Comparison of ENCODE assay signal across 9 cellular contexts in the genomic region with DNA sequence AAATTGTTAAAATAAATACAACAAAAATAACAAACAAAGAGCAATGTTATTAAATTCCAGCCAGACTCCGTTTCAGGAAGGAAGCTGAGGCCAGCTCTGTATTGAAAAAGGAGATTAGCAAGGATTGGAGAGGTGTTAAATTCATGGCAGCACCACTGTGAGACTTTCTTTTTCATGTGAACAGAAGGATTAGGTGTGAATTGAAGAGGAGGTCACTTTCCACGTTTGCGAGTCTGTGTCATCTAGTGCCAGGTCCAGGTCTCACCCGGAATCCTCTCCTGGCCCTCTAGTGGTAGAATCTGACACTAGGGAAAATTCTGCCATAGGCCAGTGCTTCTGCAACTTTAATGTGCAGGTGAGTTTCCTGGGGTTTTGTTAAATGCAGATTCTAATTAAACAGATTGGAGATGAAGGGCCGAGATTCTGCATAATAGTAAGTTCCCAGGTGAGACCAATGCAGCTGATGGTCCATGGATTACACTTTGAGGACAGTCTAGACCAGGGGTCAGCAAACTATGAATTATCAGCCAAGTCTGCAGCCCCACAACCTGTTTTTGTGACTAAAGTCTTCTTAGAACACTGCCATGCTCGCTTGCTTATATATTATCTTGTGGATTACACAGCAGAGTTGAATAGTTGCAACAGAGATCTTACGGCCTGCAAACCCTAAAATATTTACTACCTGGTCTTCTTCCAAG. TPM values are rescaled to one million over a fixed set of nuclear protein-coding genes. Genes with fewer than 3 reads are reported as not detected.
DNase-seq lines count a peak whose midpoint lies in the region; ATAC-seq and TF ChIP-seq lines count a peak whose summit lies in the region.
"Had no signal": no experiment of that assay in that cellular context is flagged by ENCODE, and none has a peak within 500 bp of the region (broad histone marks: within the 10 kb centered on the region; RNA-seq: fewer than 3 reads in every experiment).

No MANE protein-coding gene starts in this region.

- H3K4me3 ChIP-seq in Karpas-422 (ENCODE audit: low read length) (no peak overlapping the region), adrenal gland (no peak overlapping the region), hepatocyte (no peak overlapping the region), stomach (no peak overlapping the region)

- DNase-seq in Right ventricle myocardium superior: no peak
- DNase-seq in cardiac septum (ENCODE audit: low spot score): no peak
- DNase-seq in Karpas-422: peak; percentile 72
- peak; percentile 30 to 65 (median 35) for DNase-seq in adrenal gland
- DNase-seq in hepatocyte (ENCODE audit: low spot score): peak; percentile 66
- peak; percentile 28 for DNase-seq in stomach
- DNase-seq: activated naive CD8-positive, alpha-beta T cell treated with anti-CD3 and anti-CD28 coated beads, Interleukin-2, amount 10 ng/mL, durations not matched to agents 7 days and 5 days had no signal

- TF ChIP-seq EP300 in stomach (IDR thresholded peaks at IDR 0.05): no peak

- no peaks in the 10 kb centered on the region for H3K9me2 ChIP-seq in Karpas-422 (replicated peaks; ENCODE audit: insufficient read depth, low read length)
- H3K9me2 ChIP-seq in hepatocyte (replicated peaks; ENCODE audit: insufficient read depth): no peaks in the 10 kb centered on the region

- H3K4me2 ChIP-seq in Karpas-422 (ENCODE audit: low read depth, low read length, poor library complexity, severe bottlenecking) (no peak overlapping the region), hepatocyte (peak overlapping the region; percentile 15)

- H3K4me1 ChIP-seq in Karpas-422 (ENCODE audit: low read length) (no peaks in the 10 kb centered on the region), adrenal gland (replicated peaks in 1 of 2) (peaks cover 0 to 5% of the 10 kb centered on the region in 2 donors), hepatocyte (ENCODE audit: insufficient read depth) (no peaks in the 10 kb centered on the region), stomach (peaks cover 0 to 10% (median 4%) of the 10 kb centered on the region in 4 donors)

- no peaks in the 10 kb centered on the region for H3K9me3 ChIP-seq in Karpas-422 (ENCODE audit: low read length)
- no peaks in the 10 kb centered on the region for H3K9me3 ChIP-seq in adrenal gland (replicated peaks in 1 of 3)
- no peaks in the 10 kb centered on the region for H3K9me3 ChIP-seq in hepatocyte (ENCODE audit: low read depth)
- H3K9me3 ChIP-seq in stomach: no peaks in the 10 kb centered on the region

- no peak overlapping the region for H3K9ac ChIP-seq in Karpas-422 (ENCODE audit: low read length)

- ATAC-seq in Right ventricle myocardium superior (ENCODE audit: poor library complexity) (peak; percentile 74), HG03432 (IDR thresholded peaks at IDR 0.05; ENCODE audit: unreplicated experiment) (no peak), GM18517 (IDR thresholded peaks at IDR 0.05; ENCODE audit: unreplicated experiment) (no peak)

- TF ChIP-seq POLR2A in adrenal gland (IDR thresholded peaks at IDR 0.05): no peak
- TF ChIP-seq POLR2A in stomach (IDR thresholded peaks at IDR 0.05): no peak

- TF ChIP-seq CTCF in adrenal gland (IDR thresholded peaks at IDR 0.05) (peak; percentile 51 to 78 (median 62)), hepatocyte (IDR thresholded peaks at IDR 0.05; ENCODE audit: poor library complexity) (peak; percentile 79), stomach (IDR thresholded peaks at IDR 0.05) (peak in 5 of 7 experiments; percentile 5 to 76 (median 51))

- H3K79me2 ChIP-seq in Karpas-422 (ENCODE audit: low read length): no peaks in the 10 kb centered on the region
- H3K79me2 ChIP-seq in hepatocyte: no peaks in the 10 kb centered on the region

- intact Hi-C loops in Right ventricle myocardium superior (cut with DNase I) (no loop called here), cardiac septum (cut with DNase I) (loop anchor here (5.0 kb wide), 1 partner anchor 36 kb away; no protein-coding TSS in a partner anchor), adrenal gland (cut with DNase I) (no loop called here), stomach (cut with DNase I; ENCODE audit: low total_unique reads) (no loop called here)

- no peaks in the 10 kb centered on the region for H4K20me1 ChIP-seq in Karpas-422 (ENCODE audit: insufficient read depth, low read depth, low read length)
- H4K20me1 ChIP-seq in hepatocyte (ENCODE audit: insufficient read depth, poor library complexity, severe bottlenecking): no peaks in the 10 kb centered on the region

- WGBS in adrenal gland, 4 donors: 23 to 25% (median 23%) methylated on average over 7 of the region's 7 CpGs
- 22% methylated on average over 7 of the region's 7 CpGs for WGBS in hepatocyte (ENCODE audit: low lambda C conversion rate, missing lambda C conversion rate)
- WGBS in stomach, 5 donors: 18 to 23% (median 21%) methylated on average over 7 of the region's 7 CpGs

- H3K36me3 ChIP-seq in Karpas-422 (ENCODE audit: insufficient read depth, low read length): no peaks in the 10 kb centered on the region
- H3K36me3 ChIP-seq in adrenal gland (replicated peaks in 1 of 2): no peaks in the 10 kb centered on the region
- H3K36me3 ChIP-seq in hepatocyte (replicated peaks; ENCODE audit: insufficient read depth, low read depth): no peaks in the 10 kb centered on the region
- no peaks in the 10 kb centered on the region for H3K36me3 ChIP-seq in stomach

- H3K27ac ChIP-seq in Karpas-422 (ENCODE audit: low read length) (no peak overlapping the region), adrenal gland (no peak overlapping the region), hepatocyte (no peak overlapping the region), stomach (no peak overlapping the region)

- no peaks in the 10 kb centered on the region for H3K27me3 ChIP-seq in Karpas-422 (ENCODE audit: low read length)
- H3K27me3 ChIP-seq in adrenal gland: no peaks in the 10 kb centered on the region
- peaks cover 14% of the 10 kb centered on the region for H3K27me3 ChIP-seq in hepatocyte
- peaks cover 0 to 7% (median 0%) of the 10 kb centered on the region in 3 donors for H3K27me3 ChIP-seq in stomach

- H2AFZ ChIP-seq in Karpas-422 (ENCODE audit: low read length) (no peak overlapping the region), hepatocyte (peak overlapping the region; percentile 6)

RNA-seq across cellular contexts. Expression of a gene that starts 9.2 kb away (rescaled TPM):
- total RNA-seq in Right ventricle myocardium superior (0.73 TPM), cardiac septum (2.1 TPM), adrenal gland (1 to 10 TPM in 2 of 8 donors, under 1 TPM in 6; 0.06 to 1.3 (median 0.34) TPM), hepatocyte (3.9 and 5.7 TPM in 2 replicates), stomach (1 to 10 TPM in 1 of 5 donors, under 1 TPM in 1, not detected in 3; 0.29 to 2.8 TPM)
- not detected in 2 replicates for total RNA-seq in Karpas-422 (2014; rRNA removed; shearing (Covaris generic); ENCODE audit: low replicate concordance)
- polyA plus RNA-seq in adrenal gland (1 to 10 TPM; 1.5 to 1.8 (median 1.5) TPM), hepatocyte (1.7 and 3.6 TPM in 2 replicates), stomach (1 to 10 TPM in 1 of 3 donors, not detected in 2; 5.6 TPM)
- total RNA-seq: activated naive CD8-positive, alpha-beta T cell treated with anti-CD3 and anti-CD28 coated beads, Interleukin-2, amount 10 ng/mL, durations not matched to agents 7 days and 5 days had no signal

Comparison
In these comparisons a context has a peak if more than half of its experiments do, and no peak if none do; other contexts are left out.
1. DNase-seq: peak in Karpas-422 (single experiment), adrenal gland (7 of 7), hepatocyte (single experiment) and stomach (single experiment); none in Right ventricle myocardium superior (single experiment) and cardiac septum (single experiment).
2. Peak in every context shown above with its lines, with median percentiles within 50 percentile points of each other: CTCF ChIP-seq.